ENCODE assay signal across 8 cellular contexts in genomic region chr13:110912651-110913051, GRCh38. TPM values are rescaled to one million over a fixed set of nuclear protein-coding genes. Genes with fewer than 3 reads are reported as not detected.
DNase-seq lines count a peak whose midpoint lies in the region; ATAC-seq and TF ChIP-seq lines count a peak whose summit lies in the region.

No MANE protein-coding gene starts in this region.

- H3K36me3 Mint-ChIP-seq in activated naive CD8-positive, alpha-beta T cell = peaks cover 2% of the 10 kb centered on the region

- H3K9me3 ChIP-seq in transverse colon = no peaks in the 10 kb centered on the region

- peak overlapping the region; percentile 99 for H3K4me3 ChIP-seq in AG04449 (ENCODE audit: low read depth, low read length)
- H3K4me3 ChIP-seq in transverse colon = peak overlapping the region in 3 of 4 donors; percentile 79 to 96 (median 89)

- peaks cover 64% of the 10 kb centered on the region for H3K4me1 Mint-ChIP-seq in activated naive CD8-positive, alpha-beta T cell (ENCODE audit: low read depth)

- no peaks in the 10 kb centered on the region for H3K27me3 Mint-ChIP-seq in activated naive CD8-positive, alpha-beta T cell

- TF ChIP-seq EP300 in transverse colon (IDR thresholded peaks at IDR 0.05; ENCODE audit: low read depth) = no peak

- no peak for ATAC-seq in GM18511 (IDR thresholded peaks at IDR 0.05; ENCODE audit: unreplicated experiment)

- 7 to 13% methylated on average over 1 to 10 of the region's 10 CpGs for WGBS in transverse colon (ENCODE audit: low coverage in 1 of 2), 2 donors

- no peak for TF ChIP-seq POLR2A in transverse colon (IDR thresholded peaks at IDR 0.05)

- TF ChIP-seq CTCF in AG04449 (IDR thresholded peaks at IDR 0.05; ENCODE audit: insufficient read depth, low read length, missing control alignments) (no peak), transverse colon (IDR thresholded peaks at IDR 0.05) (no peak), GM20000 (IDR thresholded peaks at IDR 0.05; ENCODE audit: extremely low read depth, missing control alignments) (no peak)

- H3K36me3 ChIP-seq in transverse colon = no peaks in the 10 kb centered on the region

- H3K9me3 Mint-ChIP-seq in activated naive CD8-positive, alpha-beta T cell (ENCODE audit: low read depth) = no peaks in the 10 kb centered on the region

- DNase-seq in AG04449 (ENCODE audit: low read depth, low spot score) (no peak), HCEC 1CT (peak; percentile 60), left kidney (ENCODE audit: low read depth, low spot score) (peak; percentile 33), transverse colon (no peak), GM20000 (ENCODE audit: low spot score) (no peak), NCI-H2171 treated with DMSO at 0.1 percent for 48 hours (lab: John Stamatoyannopoulos, UW) (no peak)

- peak overlapping the region; percentile 90 for H3K27ac Mint-ChIP-seq in activated naive CD8-positive, alpha-beta T cell

- peak overlapping the region; percentile 95 for H3K4me3 Mint-ChIP-seq in activated naive CD8-positive, alpha-beta T cell

- intact Hi-C loops in transverse colon (cut with DNase I; ENCODE audit: low total_unique reads) = loop anchor here (5.0 to 10.0 kb wide), 3 partner anchors 132 to 580 kb away; no protein-coding TSS in a partner anchor

- peaks cover 32 to 69% (median 63%) of the 10 kb centered on the region in 4 donors for H3K4me1 ChIP-seq in transverse colon

- CTCF ChIA-PET in AG04449 (lab: Yijun Ruan, JAX) = interaction anchor here (0.6 to 3.2 kb wide), 3 partner anchors 8 to 118 kb away, joined by 3 to 43 read pairs (median 4); no protein-coding TSS in a partner anchor

- no peaks in the 10 kb centered on the region for H3K27me3 ChIP-seq in transverse colon

- H3K27ac ChIP-seq in transverse colon = peak overlapping the region; percentile 98 to 100 (median 100)

- in situ Hi-C loops in transverse colon (cut with MboI; ENCODE audit: low pct_ligation_motif_present in 1 of 4, low pct_unique_long_range_greater_than_20kb in 1 of 4, low sequenced_read_pairs in 3 of 4) = loop anchor here in 3 of 4 donors (25.0 kb wide), 3 partner anchors 200 to 325 kb away; partner anchors contain the start of genes CARS2 (in 2 of the 3) and ING1 (in 2 of the 3)

- POLR2A ChIA-PET in AG04449 (lab: Yijun Ruan, JAX) = interaction anchor here (2.5 kb wide), 1 partner anchor 197 kb away, joined by 14 read pairs; no protein-coding TSS in a partner anchor

RNA-seq across cellular contexts. Expression of gene ANKRD10, which starts 2.2 kb away (rescaled TPM):
- 100 to 1,000 TPM; 124 to 286 (median 188) TPM for total RNA-seq in transverse colon

Comparison
In these comparisons a context has a peak if more than half of its experiments do, and no peak if none do; other contexts are left out.
1. DNase-seq: peak in HCEC 1CT (single experiment) and left kidney (single experiment); none in AG04449 (single experiment), transverse colon (single experiment), GM20000 (single experiment) and NCI-H2171 treated with DMSO at 0.1 percent for 48 hours (single experiment).